ENCODE assay signal across 25 cellular contexts in genomic region chr10:63586048-63586447, GRCh38.
"Had no signal": no experiment of that assay in that cellular context is flagged by ENCODE, and none has a peak within 500 bp of the region (broad histone marks: within the 10 kb centered on the region; RNA-seq: fewer than 3 reads in every experiment).

No MANE protein-coding gene starts in this region.

- DNase-seq: activated CD4-positive, alpha-beta memory T cell treated with anti-CD3 and anti-CD28 coated beads for 36 hours; activated CD4-positive, alpha-beta T cell treated with anti-CD3 and anti-CD28 coated beads for 48 hours; activated CD4-positive, CD25-positive, alpha-beta regulatory T cell; activated naive CD4-positive, alpha-beta T cell treated with Interleukin-2 at 50 U/mL for 16 hours; activated naive CD8-positive, alpha-beta T cell treated with anti-CD3 and anti-CD28 coated beads for 36 hours; activated T-cell treated with anti-CD3 and anti-CD28 coated beads, Interleukin-2, amount 50 U/mL, for 48 hours; amniotic stem cell; cortex of kidney; endodermal cell; gastrocnemius medialis; hypothalamus; left cardiac atrium; nephron progenitor cell; pancreas; psoas muscle; right cardiac atrium; stimulated activated CD4-positive, alpha-beta T cell treated with anti-CD3 and anti-CD28 coated beads, Interleukin-2, amount 100 ng/mL, for 24 hours; stomach had no signal

- H3K4me1 Mint-ChIP-seq: stimulated activated memory B cell treated with anti-CD40 and anti-IgM and Interleukin-4, amounts not matched to agents 10 μg/mL and 1 μg/mL and 100 μg/mL, for 72 hours had no signal

- H3K27ac Mint-ChIP-seq: activated CD4-positive, alpha-beta memory T cell treated with anti-CD3 and anti-CD28 coated beads for 36 hours; activated naive CD8-positive, alpha-beta T cell treated with anti-CD3 and anti-CD28 coated beads for 36 hours; endodermal cell; memory B cell; nephron progenitor cell; stimulated activated memory B cell treated with anti-CD40 and anti-IgM and Interleukin-4, amounts not matched to agents 10 μg/mL and 1 μg/mL and 100 μg/mL, for 72 hours; T-helper 1 cell treated with Interleukin-12 subunit alpha and Interleukin-12 subunit beta and Interleukin-4 antibody, amounts not matched to agents 30 μg/mL and 1 μg/mL, for 36 hours had no signal

- H3K9me3 Mint-ChIP-seq: activated CD4-positive, alpha-beta memory T cell treated with anti-CD3 and anti-CD28 coated beads for 36 hours; activated naive CD8-positive, alpha-beta T cell treated with anti-CD3 and anti-CD28 coated beads for 36 hours; endodermal cell; memory B cell; nephron progenitor cell; stimulated activated memory B cell treated with anti-CD40 and anti-IgM and Interleukin-4, amounts not matched to agents 10 μg/mL and 1 μg/mL and 100 μg/mL, for 72 hours; T-helper 1 cell treated with Interleukin-12 subunit alpha and Interleukin-12 subunit beta and Interleukin-4 antibody, amounts not matched to agents 30 μg/mL and 1 μg/mL, for 36 hours had no signal

- H3K27ac ChIP-seq: cardiac muscle cell, gastrocnemius medialis, pancreas, psoas muscle, skin epidermis, stomach, suprapubic skin, tibial nerve had no signal

- H3K4me3 ChIP-seq: cardiac muscle cell, gastrocnemius medialis, pancreas, psoas muscle, skin epidermis, stomach, suprapubic skin, tibial nerve had no signal

- H3K4me3 Mint-ChIP-seq: activated CD4-positive, alpha-beta memory T cell treated with anti-CD3 and anti-CD28 coated beads for 36 hours; activated naive CD8-positive, alpha-beta T cell treated with anti-CD3 and anti-CD28 coated beads for 36 hours; endodermal cell; memory B cell; nephron progenitor cell; stimulated activated memory B cell treated with anti-CD40 and anti-IgM and Interleukin-4, amounts not matched to agents 10 μg/mL and 1 μg/mL and 100 μg/mL, for 72 hours; T-helper 1 cell treated with Interleukin-12 subunit alpha and Interleukin-12 subunit beta and Interleukin-4 antibody, amounts not matched to agents 30 μg/mL and 1 μg/mL, for 36 hours had no signal

- H3K36me3 Mint-ChIP-seq: activated CD4-positive, alpha-beta memory T cell treated with anti-CD3 and anti-CD28 coated beads for 36 hours; stimulated activated memory B cell treated with anti-CD40 and anti-IgM and Interleukin-4, amounts not matched to agents 10 μg/mL and 1 μg/mL and 100 μg/mL, for 72 hours had no signal

- H3K9me3 ChIP-seq: gastrocnemius medialis, pancreas, psoas muscle, stomach, suprapubic skin, tibial nerve had no signal

- H3K36me3 ChIP-seq: cardiac muscle cell, gastrocnemius medialis, pancreas, stomach, suprapubic skin, tibial nerve had no signal

- ATAC-seq: gastrocnemius medialis; left cardiac atrium; pancreas; psoas muscle; right cardiac atrium; stimulated activated memory B cell treated with anti-CD40 and anti-IgM and Interleukin-4, amounts not matched to agents 10 μg/mL and 1 μg/mL and 100 μg/mL, for 72 hours had no signal

- H3K4me1 ChIP-seq: pancreas had no signal

- H3K27me3 ChIP-seq: cardiac muscle cell, gastrocnemius medialis, pancreas, stomach, suprapubic skin, tibial nerve had no signal

- H3K27me3 Mint-ChIP-seq: activated CD4-positive, alpha-beta memory T cell treated with anti-CD3 and anti-CD28 coated beads for 36 hours; activated naive CD8-positive, alpha-beta T cell treated with anti-CD3 and anti-CD28 coated beads for 36 hours; memory B cell; stimulated activated memory B cell treated with anti-CD40 and anti-IgM and Interleukin-4, amounts not matched to agents 10 μg/mL and 1 μg/mL and 100 μg/mL, for 72 hours had no signal
